ENCODE assay signal across 21 cellular contexts in genomic region chr2:7022486-7022885, GRCh38.
A peak's percentile ranks its signal among the peaks of the same experiment; 100 is the strongest.
DNase-seq lines count a peak whose midpoint lies in the region; ATAC-seq, FAIRE-seq and TF ChIP-seq lines count a peak whose summit lies in the region.
"Had no signal": no experiment of that assay in that cellular context is flagged by ENCODE, and none has a peak within 500 bp of the region (broad histone marks: within the 10 kb centered on the region; RNA-seq: fewer than 3 reads in every experiment).

No MANE protein-coding gene starts in this region.

- peak overlapping the region in 9 of 10 donors; percentile 11 to 70 (median 50) for H3K27ac ChIP-seq in heart right ventricle
- no peak overlapping the region for H3K27ac ChIP-seq in right atrium auricular region
- peak overlapping the region in 2 of 4 donors; percentile 43 to 69 for H3K27ac ChIP-seq in tibial nerve
- H3K27ac ChIP-seq: A549, gastroesophageal sphincter, GM23248, tibial artery had no signal

- H3K27me3 ChIP-seq in heart right ventricle (no peaks in the 10 kb centered on the region), right atrium auricular region (no peaks in the 10 kb centered on the region), tibial nerve (no peaks in the 10 kb centered on the region)
- H3K27me3 ChIP-seq: gastroesophageal sphincter, tibial artery had no signal

- 43 to 52% methylated on average over 6 of the region's 6 CpGs for WGBS in heart right ventricle, 2 donors
- 60 to 64% methylated on average over 6 of the region's 6 CpGs for WGBS in tibial nerve, 2 donors

- TF ChIP-seq CTCF in heart right ventricle (IDR thresholded peaks at IDR 0.05) (no peak), right atrium auricular region (IDR thresholded peaks at IDR 0.05) (no peak), tibial nerve (IDR thresholded peaks at IDR 0.05) (no peak)

- ATAC-seq in heart right ventricle (peak in 1 of 8 donors; percentile 12), GM21576 (IDR thresholded peaks at IDR 0.05; ENCODE audit: unreplicated experiment) (no peak)
- ATAC-seq: A549; gastroesophageal sphincter; naive thymus-derived CD8-positive, alpha-beta T cell had no signal

- H3K36me3 ChIP-seq in heart right ventricle (peaks cover 0 to 41% (median 17%) of the 10 kb centered on the region in 9 donors), right atrium auricular region (no peaks in the 10 kb centered on the region), tibial nerve (peaks cover 0 to 39% (median 0%) of the 10 kb centered on the region in 3 donors)

- H3K4me3 ChIP-seq in heart right ventricle (no peak overlapping the region), right atrium auricular region (no peak overlapping the region), tibial nerve (no peak overlapping the region)
- H3K4me3 ChIP-seq: A549, gastroesophageal sphincter, GM23248, lung, tibial artery had no signal

- peak; percentile 85 to 86 for TF ChIP-seq EP300 in tibial nerve (IDR thresholded peaks at IDR 0.05)

- DNase-seq in heart right ventricle (no peak), right atrium auricular region (ENCODE audit: low spot score) (no peak), cerebellar cortex (ENCODE audit: low spot score) (peak; percentile 67), mucosa of gallbladder (ENCODE audit: low spot score) (peak; percentile 38), tibial nerve (ENCODE audit: low spot score in 2 of 2) (peak in 1 of 2 donors; percentile 33), GM12892 (ENCODE audit: insufficient read length) (no peak)
- no peak for DNase-seq in stimulated activated CD4-positive, alpha-beta T cell treated with anti-CD3 and anti-CD28 coated beads, Interleukin-2, amount 100 ng/mL, for 24 hours
- DNase-seq: activated CD4-positive, alpha-beta memory T cell treated with anti-CD3 and anti-CD28 coated beads for 36 hours; activated naive CD4-positive, alpha-beta T cell treated with anti-CD3 and anti-CD28 coated beads, Interleukin-2, amount 10 ng/mL, durations not matched to agents 7 days and 5 days; activated T-cell treated with anti-CD3 and anti-CD28 coated beads, Interleukin-2, amount 50 U/mL, for 24 hours; CD4-positive, CD25-positive, alpha-beta regulatory T cell; GM23248; naive thymus-derived CD8-positive, alpha-beta T cell; NCI-H1105; NCI-H69; SHP77 treated with DMSO at 0.1 percent for 48 hours; tibial artery had no signal

- FAIRE-seq in GM12892 (lab: Jason Lieb, UNC), result no peak
- FAIRE-seq: A549 had no signal

- intact Hi-C loops in heart right ventricle (cut with DNase I), result no loop called here

- H3K4me1 ChIP-seq in heart right ventricle, result peaks cover 15 to 80% (median 59%) of the 10 kb centered on the region in 9 donors
- H3K4me1 ChIP-seq in right atrium auricular region, result peaks cover 0 to 44% of the 10 kb centered on the region in 2 donors
- peaks cover 0 to 73% (median 14%) of the 10 kb centered on the region in 4 donors for H3K4me1 ChIP-seq in tibial nerve
- H3K4me1 ChIP-seq: tibial artery had no signal

- TF ChIP-seq POLR2A in tibial nerve (IDR thresholded peaks at IDR 0.05) (no peak), GM12892 (IDR thresholded peaks at IDR 0.05; ENCODE audit: low read depth, low read length) (no peak)

- H3K9me3 ChIP-seq in heart right ventricle (no peaks in the 10 kb centered on the region), right atrium auricular region (no peaks in the 10 kb centered on the region), tibial nerve (no peaks in the 10 kb centered on the region)
- H3K9me3 ChIP-seq: A549, gastroesophageal sphincter, tibial artery had no signal

Comparison
In these comparisons a context has a peak if more than half of its experiments do, and no peak if none do; other contexts are left out.
1. H3K27ac ChIP-seq: peak in heart right ventricle (9 of 10); none in right atrium auricular region (0 of 2).
2. DNase-seq: peak in cerebellar cortex (single experiment) and mucosa of gallbladder (single experiment); none in heart right ventricle (0 of 2), right atrium auricular region (single experiment), GM12892 (single experiment) and stimulated activated CD4-positive, alpha-beta T cell treated with anti-CD3 and anti-CD28 coated beads, Interleukin-2, amount 100 ng/mL, for 24 hours (0 of 2).